1 cellular context compared by ENCODE assay signal in genomic region chr9:136625101-136626065, GRCh38.
TF ChIP-seq lines count a peak whose summit lies in the region.

No MANE protein-coding gene starts in this region.

TF ChIP-seq in K562, 482 proteins besides CTCF, POLR2A, EP300 and RAD21 (continued from another document):
- TF ChIP-seq THRAP3 (IDR thresholded peaks at IDR 0.05; ENCODE audit: borderline replicate concordance) (no peak), RBM22 (IDR thresholded peaks at IDR 0.05; ENCODE audit: low read depth, low read length, poor library complexity, severe bottlenecking) (no peak), MTF1 (CRISPR knock-in tag; IDR thresholded peaks at IDR 0.05; ENCODE audit: borderline replicate concordance) (no peak), KLF6 (CRISPR knock-in tag; IDR thresholded peaks at IDR 0.05; ENCODE audit: borderline replicate concordance) (no peak), NONO (IDR thresholded peaks at IDR 0.05; ENCODE audit: low read depth in 2 of 2, low read length in 1 of 2) (no peak), TFAM (CRISPR knock-in tag; conservative IDR thresholded peaks at IDR 0.05) (no peak), ZNF232 (CRISPR knock-in tag; IDR thresholded peaks at IDR 0.05) (no peak), ARID2 (IDR thresholded peaks at IDR 0.05) (peak; percentile 87), DMBX1 (CRISPR knock-in tag; IDR thresholded peaks at IDR 0.05; ENCODE audit: borderline replicate concordance) (no peak), SIN3B (IDR thresholded peaks at IDR 0.05; ENCODE audit: low read depth) (no peak), HDAC1 (IDR thresholded peaks at IDR 0.05) (no peak), ZBTB2 (IDR thresholded peaks at IDR 0.05) (no peak), ZNF639 (CRISPR knock-in tag; conservative IDR thresholded peaks at IDR 0.05 in 1 of 2, IDR thresholded peaks at IDR 0.05 in 1 of 2) (no peak), E2F6 (IDR thresholded peaks at IDR 0.05; ENCODE audit: borderline replicate concordance in 1 of 2, extremely low read depth in 1 of 2, insufficient read depth in 1 of 2, insufficient read length in 1 of 2, low read depth in 1 of 2, low read length in 1 of 2, poor library complexity in 1 of 2, severe bottlenecking in 1 of 2) (peak in 1 of 2 experiments; percentile 11), TRIM24 (IDR thresholded peaks at IDR 0.05) (no peak), ATF6 (CRISPR knock-in tag; IDR thresholded peaks at IDR 0.05) (no peak), CREB3 (tag; conservative IDR thresholded peaks at IDR 0.05; ENCODE audit: low read depth) (no peak), THAP7 (CRISPR knock-in tag; IDR thresholded peaks at IDR 0.05) (no peak), GMEB1 (CRISPR knock-in tag; IDR thresholded peaks at IDR 0.05) (no peak), CEBPZ (IDR thresholded peaks at IDR 0.05; ENCODE audit: borderline replicate concordance, low read depth, low read length) (no peak)
